In the genomic region with DNA sequence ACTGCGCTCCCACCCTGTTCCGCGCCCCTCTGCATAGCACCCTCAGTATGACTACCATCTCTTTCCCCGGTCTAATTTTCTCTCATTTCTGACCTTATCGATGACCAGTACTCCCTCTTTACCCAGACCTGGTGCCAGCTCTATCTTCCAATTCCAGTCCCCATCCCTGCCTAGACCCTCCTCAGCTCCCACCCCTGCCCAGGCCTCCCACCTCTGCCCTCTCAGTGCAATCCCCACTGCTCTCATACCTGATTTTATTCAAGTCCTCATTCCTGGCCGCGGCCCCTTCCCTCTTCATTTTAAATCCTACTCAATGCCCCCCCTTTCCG, we compare ENCODE assay signal across 9 cellular contexts. TPM values are rescaled to one million over a fixed set of nuclear protein-coding genes. Genes with fewer than 3 reads are reported as not detected.
A peak's percentile ranks its signal among the peaks of the same experiment; 100 is the strongest.
DNase-seq lines count a peak whose midpoint lies in the region; ATAC-seq and TF ChIP-seq lines count a peak whose summit lies in the region.
"Had no signal": no experiment of that assay in that cellular context is flagged by ENCODE, and none has a peak within 500 bp of the region (broad histone marks: within the 10 kb centered on the region; RNA-seq: fewer than 3 reads in every experiment).

No MANE protein-coding gene starts in this region.

- no peaks in the 10 kb centered on the region for H3K9me3 Mint-ChIP-seq in CD4-positive, alpha-beta T cell
- H3K9me3 Mint-ChIP-seq in nephron, result no peaks in the 10 kb centered on the region

- no peaks in the 10 kb centered on the region for H3K27me3 Mint-ChIP-seq in CD4-positive, alpha-beta T cell
- peaks cover 7% of the 10 kb centered on the region for H3K27me3 Mint-ChIP-seq in nephron (ENCODE audit: low read depth)

- peak overlapping the region; percentile 99 for H3K4me2 ChIP-seq in OCI-LY7 (ENCODE audit: low read length)

- peak overlapping the region; percentile 91 for H3K27ac ChIP-seq in CD4-positive, alpha-beta T cell (ENCODE audit: low read depth, low read length)
- H3K27ac ChIP-seq in OCI-LY7 (ENCODE audit: low read depth, low read length, poor library complexity, severe bottlenecking) (peak overlapping the region; percentile 68), colonic mucosa (no peak overlapping the region)

- no peak for TF ChIP-seq CTCF in CD4-positive, alpha-beta T cell (IDR thresholded peaks at IDR 0.05)
- TF ChIP-seq CTCF in OCI-LY7 (conservative IDR thresholded peaks at IDR 0.05; ENCODE audit: low read length), result no peak
- TF ChIP-seq CTCF in colonic mucosa (IDR thresholded peaks at IDR 0.05), result no peak
- no peak for TF ChIP-seq CTCF in nephron (IDR thresholded peaks at IDR 0.05; ENCODE audit: unreplicated experiment in 3 of 3)

- H3K4me1 ChIP-seq in OCI-LY7 (ENCODE audit: insufficient read depth, low read length, poor library complexity, severe bottlenecking) (peaks cover 67% of the 10 kb centered on the region), colonic mucosa (peaks cover 14% of the 10 kb centered on the region)

- POLR2A ChIA-PET in CD4-positive, alpha-beta T cell (lab: Charles Lee), result interaction anchor here (0.8 to 3.2 kb wide), 7 partner anchors 9 to 148 kb away, joined by 3 to 11 read pairs (median 4); no protein-coding TSS in a partner anchor
- POLR2A ChIA-PET in OCI-LY7 (lab: Charles Lee), result interaction anchor here (0.9 to 1.0 kb wide), 3 partner anchors 16 to 90 kb away, joined by 3 to 4 read pairs (median 3); no protein-coding TSS in a partner anchor

- H3K27ac Mint-ChIP-seq in CD4-positive, alpha-beta T cell, result peak overlapping the region; percentile 89
- peak overlapping the region; percentile 91 to 96 (median 93) for H3K27ac Mint-ChIP-seq in nephron

- CTCF ChIA-PET in CD4-positive, alpha-beta T cell (lab: Charles Lee), result interaction anchor here (1.9 kb wide), 1 partner anchor 64 kb away, joined by 8 read pairs; no protein-coding TSS in a partner anchor
- CTCF ChIA-PET in OCI-LY7 (lab: Charles Lee; ENCODE audit: unreplicated experiment), result interaction anchor here (1.1 kb wide), 1 partner anchor 18 kb away, joined by 3 read pairs; no protein-coding TSS in a partner anchor

- peak overlapping the region; percentile 15; the same call in 1 of the 2 replicates for H2AFZ ChIP-seq in OCI-LY7 (ENCODE audit: low read length)

- peak overlapping the region; percentile 93 to 96 for H3K9ac ChIP-seq in colonic mucosa (ENCODE audit: low read depth in 2 of 2, low read length in 2 of 2)

- BruUV-seq in OCI-LY7 (replicated peaks; lab: Mats Ljungman, UMichigan), result no TSS peak

- intact Hi-C loops in CD4-positive, alpha-beta T cell (cut with DNase I, micrococcal nuclease), result loop anchor here (2.0 to 10.0 kb wide), 5 partner anchors 37 to 1159 kb away; a partner anchor contains a TSS
- intact Hi-C loops in OCI-LY7 (cut with micrococcal nuclease; ENCODE audit: unreplicated experiment) (loop anchor here (1.0 kb wide), 1 partner anchor 63 kb away; no protein-coding TSS in a partner anchor), colonic mucosa (cut with DNase I) (loop anchor here (10.0 kb wide), 1 partner anchor 69 kb away; no protein-coding TSS in a partner anchor)

- H3K4me3 ChIP-seq in OCI-LY7 (ENCODE audit: low read depth, low read length, poor library complexity, severe bottlenecking), result peak overlapping the region; percentile 94
- H3K4me3 ChIP-seq in colonic mucosa, result peak overlapping the region; percentile 74

- peak overlapping the region; percentile 95 for H3K4me3 Mint-ChIP-seq in CD4-positive, alpha-beta T cell
- H3K4me3 Mint-ChIP-seq in nephron, result peak overlapping the region; percentile 93 to 95 (median 94)

- no peak for ATAC-seq in CD4-positive, alpha-beta T cell (ENCODE audit: poor library complexity)
- ATAC-seq in GM21381 (IDR thresholded peaks at IDR 0.05; ENCODE audit: unreplicated experiment) (no peak), HG02938 (IDR thresholded peaks at IDR 0.05; ENCODE audit: unreplicated experiment) (no peak), HG03432 (IDR thresholded peaks at IDR 0.05; ENCODE audit: unreplicated experiment) (no peak)

- H3K36me3 Mint-ChIP-seq in CD4-positive, alpha-beta T cell (ENCODE audit: low read depth), result peaks cover 7% of the 10 kb centered on the region
- no peaks in the 10 kb centered on the region for H3K36me3 Mint-ChIP-seq in nephron (ENCODE audit: low read depth)

- H3K27me3 ChIP-seq in CD4-positive, alpha-beta T cell (ENCODE audit: control insufficient read depth, insufficient read depth, low read length), result no peaks in the 10 kb centered on the region
- H3K27me3 ChIP-seq in colonic mucosa, result no peaks in the 10 kb centered on the region

- peaks cover 60% of the 10 kb centered on the region for H3K79me2 ChIP-seq in OCI-LY7 (ENCODE audit: insufficient read depth, low read depth, low read length)

- peaks cover 83% of the 10 kb centered on the region for H3K4me1 Mint-ChIP-seq in CD4-positive, alpha-beta T cell (ENCODE audit: low read depth)
- H3K4me1 Mint-ChIP-seq in nephron, result peaks cover 61% of the 10 kb centered on the region

- H3K9me2 ChIP-seq in OCI-LY7 (ENCODE audit: insufficient read depth, low read length), result no peaks in the 10 kb centered on the region

- H3K36me3 ChIP-seq in OCI-LY7 (ENCODE audit: insufficient read depth, low read length), result no peaks in the 10 kb centered on the region
- H3K36me3 ChIP-seq in colonic mucosa, result no peaks in the 10 kb centered on the region

- peaks cover 4% of the 10 kb centered on the region for H4K20me1 ChIP-seq in OCI-LY7 (ENCODE audit: insufficient read depth, low read length)

- H3K9me3 ChIP-seq in CD4-positive, alpha-beta T cell (ENCODE audit: control insufficient read depth, low read length), result no peaks in the 10 kb centered on the region
- H3K9me3 ChIP-seq in OCI-LY7 (ENCODE audit: low read length), result no peaks in the 10 kb centered on the region
- no peaks in the 10 kb centered on the region for H3K9me3 ChIP-seq in colonic mucosa
- H3K9me3 ChIP-seq: mucosa of descending colon had no signal

- no peak for DNase-seq in CD4-positive, alpha-beta T cell
- DNase-seq in OCI-LY7 (ENCODE audit: low spot score) (no peak), colonic mucosa (peak; percentile 45), cortex of kidney (lab: John Stamatoyannopoulos, UW) (no peak)

RNA-seq across cellular contexts. Expression of a gene that starts 1.3 kb away (rescaled TPM):
- total RNA-seq in CD4-positive, alpha-beta T cell, result 10 to 100 TPM; 68.6 to 76.3 TPM
- 35.1 and 42.5 TPM in 2 replicates for total RNA-seq in OCI-LY7 (2014; rRNA removed; shearing (Covaris generic))
- total RNA-seq in OCI-LY7 (2022), result 46.3 and 49.1 TPM in 2 replicates
- total RNA-seq in colonic mucosa, result 10 to 100 TPM; 31.8 to 34.9 TPM
